ENCODE assay signal across 15 cellular contexts in genomic region chr22:43446881-43447280, GRCh38. TPM values are rescaled to one million over a fixed set of nuclear protein-coding genes. Genes with fewer than 3 reads are reported as not detected.
DNase-seq lines count a peak whose midpoint lies in the region; ATAC-seq and TF ChIP-seq lines count a peak whose summit lies in the region.
"Had no signal": no experiment of that assay in that cellular context is flagged by ENCODE, and none has a peak within 500 bp of the region (broad histone marks: within the 10 kb centered on the region; RNA-seq: fewer than 3 reads in every experiment).

No MANE protein-coding gene starts in this region.

- no peak for ATAC-seq in Right ventricle myocardium inferior
- ATAC-seq in heart right ventricle, result no peak
- no peak for ATAC-seq in GM21825 (IDR thresholded peaks at IDR 0.05; ENCODE audit: unreplicated experiment)
- ATAC-seq: body of pancreas, mucosa of descending colon had no signal

- H3K36me3 ChIP-seq in heart right ventricle (no peaks in the 10 kb centered on the region), esophagus squamous epithelium (no peaks in the 10 kb centered on the region)

- no peaks in the 10 kb centered on the region for H3K9me3 ChIP-seq in heart right ventricle
- no peaks in the 10 kb centered on the region for H3K9me3 ChIP-seq in esophagus squamous epithelium
- H3K9me3 ChIP-seq: body of pancreas, mucosa of descending colon had no signal

- peaks cover 0 to 27% (median 6%) of the 10 kb centered on the region in 7 donors for H3K27me3 ChIP-seq in heart right ventricle
- H3K27me3 ChIP-seq in esophagus squamous epithelium, result peaks cover 0 to 38% (median 0%) of the 10 kb centered on the region in 4 donors
- H3K27me3 ChIP-seq: body of pancreas had no signal

- peak; percentile 32 for DNase-seq in Right ventricle myocardium inferior (ENCODE audit: missing footprints)
- DNase-seq in heart right ventricle, result no peak
- DNase-seq in NCI-H2107 (lab: John Stamatoyannopoulos, UW), result peak; percentile 77
- DNase-seq in esophagus squamous epithelium (lab: John Stamatoyannopoulos, UW), result no peak
- DNase-seq in OCI-M2 (lab: John Stamatoyannopoulos, UW; ENCODE audit: unreplicated experiment), result no peak
- DNase-seq in activated CD4-positive, alpha-beta T cell treated with anti-CD3 and anti-CD28 coated beads for 4 hours, result no peak
- DNase-seq: activated CD4-positive, alpha-beta T cell treated with anti-CD3 and anti-CD28 coated beads, Interleukin-2, amount 50 U/mL, for 1 hour; mucosa of descending colon; NCI-H226 had no signal

- no peak for TF ChIP-seq POLR2A in esophagus squamous epithelium (IDR thresholded peaks at IDR 0.05)

- peaks cover 0 to 7% (median 0%) of the 10 kb centered on the region in 9 donors for H3K4me1 ChIP-seq in heart right ventricle
- H3K4me1 ChIP-seq in esophagus squamous epithelium, result no peaks in the 10 kb centered on the region
- H3K4me1 ChIP-seq: body of pancreas had no signal

- H3K27ac ChIP-seq in heart right ventricle (no peak overlapping the region), angular gyrus (ENCODE audit: low read depth, low read length) (peak overlapping the region; percentile 35), esophagus squamous epithelium (no peak overlapping the region)
- H3K27ac ChIP-seq: body of pancreas, epithelial cell of prostate, SK-N-MC had no signal

- intact Hi-C loops in Right ventricle myocardium inferior (cut with DNase I), result no loop called here
- intact Hi-C loops in heart right ventricle (cut with DNase I), result no loop called here
- intact Hi-C loops in esophagus squamous epithelium (cut with DNase I), result no loop called here

- TF ChIP-seq CTCF in heart right ventricle (IDR thresholded peaks at IDR 0.05), result no peak
- TF ChIP-seq CTCF in esophagus squamous epithelium (IDR thresholded peaks at IDR 0.05), result no peak

- 37 to 53% methylated on average over 8 of the region's 8 CpGs for WGBS in heart right ventricle, 2 donors
- 8 to 16% methylated on average over 6 to 8 of the region's 8 CpGs for WGBS in esophagus squamous epithelium, 2 donors

- H3K4me3 ChIP-seq in heart right ventricle (no peak overlapping the region), esophagus squamous epithelium (no peak overlapping the region)
- H3K4me3 ChIP-seq: body of pancreas, mucosa of descending colon, SK-N-MC had no signal

RNA-seq across cellular contexts. Expression of gene MPPED1, which starts 35.1 kb away (rescaled TPM):
- total RNA-seq in Right ventricle myocardium inferior (not detected), heart right ventricle (not detected), esophagus squamous epithelium (not detected)
- polyA plus RNA-seq in heart right ventricle, result under 1 TPM in 1 of 2 donors, not detected in 1; 0.01 TPM
- total RNA-seq: body of pancreas had no signal
- polyA plus RNA-seq: AG04450 had no signal

Comparison
In these comparisons a context has a peak if more than half of its experiments do, and no peak if none do; other contexts are left out.
1. DNase-seq: peak in Right ventricle myocardium inferior (single experiment) and NCI-H2107 (single experiment); none in heart right ventricle (0 of 2), esophagus squamous epithelium (single experiment), OCI-M2 (single experiment) and activated CD4-positive, alpha-beta T cell treated with anti-CD3 and anti-CD28 coated beads for 4 hours (0 of 2).